In genomic region chr11:3284248-3284647, GRCh38 we compare ENCODE assay signal across 7 cellular contexts. TPM values are rescaled to one million over a fixed set of nuclear protein-coding genes. Genes with fewer than 3 reads are reported as not detected.
"Had no signal": no experiment of that assay in that cellular context is flagged by ENCODE, and none has a peak within 500 bp of the region (broad histone marks: within the 10 kb centered on the region; RNA-seq: fewer than 3 reads in every experiment).

No MANE protein-coding gene starts in this region.

RNA-seq across cellular contexts. Expression of gene MRGPRE, which starts 52.0 kb away (rescaled TPM):
- total RNA-seq: GM23248, GM23338, H1, H4, H7, H9, HFFc6 had no signal
- polyA plus RNA-seq: GM23248, GM23338, H1 had no signal
